ENCODE assay signal across 8 cellular contexts in the genomic region with DNA sequence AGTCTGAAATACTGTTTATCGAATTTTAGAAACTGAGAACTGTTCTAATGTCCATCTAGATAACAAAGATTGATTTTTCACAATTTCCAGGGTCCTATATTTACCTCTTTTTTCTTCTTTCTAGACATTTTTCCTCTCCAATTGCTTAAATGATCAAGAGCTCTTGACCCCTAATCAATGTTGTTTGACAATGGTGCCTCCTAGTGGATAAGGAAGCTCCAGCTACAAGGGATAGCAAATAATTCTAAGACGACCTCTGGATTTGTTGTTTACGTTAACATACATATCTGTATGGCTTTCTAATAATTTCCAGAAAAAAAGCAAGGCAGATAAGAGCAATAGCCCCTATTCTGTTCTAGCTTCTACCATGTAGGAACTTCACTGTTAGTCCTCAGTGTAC. TPM values are rescaled to one million over a fixed set of nuclear protein-coding genes. Genes with fewer than 3 reads are reported as not detected.
DNase-seq lines count a peak whose midpoint lies in the region; ATAC-seq, FAIRE-seq and TF ChIP-seq lines count a peak whose summit lies in the region.

No MANE protein-coding gene starts in this region.

- ATAC-seq in A549 (peak in 1 of 2 experiments; percentile 30; a peak in 1 of 6 replicates), GM21447 (IDR thresholded peaks at IDR 0.05; ENCODE audit: unreplicated experiment) (no peak), GM21576 (IDR thresholded peaks at IDR 0.05; ENCODE audit: unreplicated experiment) (no peak)

- peak in 1 of 2 experiments; percentile 31 for DNase-seq in A549 (ENCODE audit: low read depth in 1 of 2, low spot score in 1 of 2)
- DNase-seq in SKM-1 treated with dmso at 0.1 percent for 144 hours (lab: John Stamatoyannopoulos, UW; ENCODE audit: unreplicated experiment), result peak; percentile 3
- DNase-seq in glutamatergic neuron, result no peak
- no peak for DNase-seq in OCI-M2 (lab: John Stamatoyannopoulos, UW; ENCODE audit: unreplicated experiment)
- DNase-seq in NCI-H226, result no peak

- no peak overlapping the region for H3K27ac ChIP-seq in A549

- no peak overlapping the region for H3K4me3 ChIP-seq in A549

- TF ChIP-seq RAD21 in A549 (conservative IDR thresholded peaks at IDR 0.05 in 1 of 2, IDR thresholded peaks at IDR 0.05 in 1 of 2), result peak; percentile 51 to 58

- H3K9me3 ChIP-seq in A549, result no peaks in the 10 kb centered on the region

- 67% methylated on average over 3 of the region's 3 CpGs for WGBS in A549 (ENCODE audit: missing lambda C conversion rate)

- no peak overlapping the region for H3K4me3 Mint-ChIP-seq in glutamatergic neuron (ENCODE audit: unreplicated experiment)

- POLR2A ChIA-PET in A549 (lab: Yijun Ruan, JAX), result no interaction called here

- TF ChIP-seq CTCF in A549 (IDR thresholded peaks at IDR 0.05), result peak; percentile 34; the same call in 2 of the 3 replicates
- TF ChIP-seq CTCF in GM12874 (IDR thresholded peaks at IDR 0.05; ENCODE audit: insufficient read depth, low read depth, low read length), result peak; percentile 27; the same call in 1 of the 2 replicates
- peak; percentile 49 for TF ChIP-seq CTCF in glutamatergic neuron (IDR thresholded peaks at IDR 0.05; ENCODE audit: partially characterized antibody, unreplicated experiment)

- TF ChIP-seq POLR2A in A549 (IDR thresholded peaks at IDR 0.05; ENCODE audit: low read length), result no peak

- H3K4me1 ChIP-seq in A549, result peaks cover 12% of the 10 kb centered on the region

- H3K4me1 Mint-ChIP-seq in glutamatergic neuron (ENCODE audit: low read depth, unreplicated experiment), result no peaks in the 10 kb centered on the region

- TF ChIP-seq EP300 in A549 (IDR thresholded peaks at IDR 0.05), result no peak

- peaks cover 2% of the 10 kb centered on the region for H3K9me3 Mint-ChIP-seq in glutamatergic neuron (ENCODE audit: unreplicated experiment)

- no peak overlapping the region for H3K27ac Mint-ChIP-seq in glutamatergic neuron (ENCODE audit: unreplicated experiment)

- peak; percentile 51 for FAIRE-seq in A549 (lab: Jason Lieb, UNC)

- CTCF ChIA-PET in A549 (lab: Yijun Ruan, JAX), result interaction anchor here (1.2 to 1.5 kb wide), 4 partner anchors 21 to 955 kb away, joined by 3 to 5 read pairs (median 3); no protein-coding TSS in a partner anchor

- no peaks in the 10 kb centered on the region for H3K36me3 Mint-ChIP-seq in glutamatergic neuron (ENCODE audit: unreplicated experiment)

- peaks cover 2% of the 10 kb centered on the region for H3K27me3 Mint-ChIP-seq in glutamatergic neuron (ENCODE audit: unreplicated experiment)

- no peak overlapping the region for H3K4me2 ChIP-seq in A549

TF ChIP-seq in A549, 52 proteins besides CTCF, POLR2A, EP300 and RAD21:
- TF ChIP-seq, protein P1, sequence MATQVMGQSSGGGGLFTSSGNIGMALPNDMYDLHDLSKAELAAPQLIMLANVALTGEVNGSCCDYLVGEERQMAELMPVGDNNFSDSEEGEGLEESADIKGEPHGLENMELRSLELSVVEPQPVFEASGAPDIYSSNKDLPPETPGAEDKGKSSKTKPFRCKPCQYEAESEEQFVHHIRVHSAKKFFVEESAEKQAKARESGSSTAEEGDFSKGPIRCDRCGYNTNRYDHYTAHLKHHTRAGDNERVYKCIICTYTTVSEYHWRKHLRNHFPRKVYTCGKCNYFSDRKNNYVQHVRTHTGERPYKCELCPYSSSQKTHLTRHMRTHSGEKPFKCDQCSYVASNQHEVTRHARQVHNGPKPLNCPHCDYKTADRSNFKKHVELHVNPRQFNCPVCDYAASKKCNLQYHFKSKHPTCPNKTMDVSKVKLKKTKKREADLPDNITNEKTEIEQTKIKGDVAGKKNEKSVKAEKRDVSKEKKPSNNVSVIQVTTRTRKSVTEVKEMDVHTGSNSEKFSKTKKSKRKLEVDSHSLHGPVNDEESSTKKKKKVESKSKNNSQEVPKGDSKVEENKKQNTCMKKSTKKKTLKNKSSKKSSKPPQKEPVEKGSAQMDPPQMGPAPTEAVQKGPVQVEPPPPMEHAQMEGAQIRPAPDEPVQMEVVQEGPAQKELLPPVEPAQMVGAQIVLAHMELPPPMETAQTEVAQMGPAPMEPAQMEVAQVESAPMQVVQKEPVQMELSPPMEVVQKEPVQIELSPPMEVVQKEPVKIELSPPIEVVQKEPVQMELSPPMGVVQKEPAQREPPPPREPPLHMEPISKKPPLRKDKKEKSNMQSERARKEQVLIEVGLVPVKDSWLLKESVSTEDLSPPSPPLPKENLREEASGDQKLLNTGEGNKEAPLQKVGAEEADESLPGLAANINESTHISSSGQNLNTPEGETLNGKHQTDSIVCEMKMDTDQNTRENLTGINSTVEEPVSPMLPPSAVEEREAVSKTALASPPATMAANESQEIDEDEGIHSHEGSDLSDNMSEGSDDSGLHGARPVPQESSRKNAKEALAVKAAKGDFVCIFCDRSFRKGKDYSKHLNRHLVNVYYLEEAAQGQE (IDR thresholded peaks at IDR 0.05), result no peak
- TF ChIP-seq JUNB (IDR thresholded peaks at IDR 0.05) (no peak), SMC3 (IDR thresholded peaks at IDR 0.05) (peak; percentile 38; the same call in 1 of the 3 replicates), EHF (CRISPR knock-in tag; IDR thresholded peaks at IDR 0.05) (no peak), NFE2L2 (conservative IDR thresholded peaks at IDR 0.05; ENCODE audit: low read length) (no peak), CEBPB (IDR thresholded peaks at IDR 0.05) (no peak), RCOR1 (IDR thresholded peaks at IDR 0.05; ENCODE audit: low read depth, low read length) (no peak)
- TF ChIP-seq, protein P2, sequence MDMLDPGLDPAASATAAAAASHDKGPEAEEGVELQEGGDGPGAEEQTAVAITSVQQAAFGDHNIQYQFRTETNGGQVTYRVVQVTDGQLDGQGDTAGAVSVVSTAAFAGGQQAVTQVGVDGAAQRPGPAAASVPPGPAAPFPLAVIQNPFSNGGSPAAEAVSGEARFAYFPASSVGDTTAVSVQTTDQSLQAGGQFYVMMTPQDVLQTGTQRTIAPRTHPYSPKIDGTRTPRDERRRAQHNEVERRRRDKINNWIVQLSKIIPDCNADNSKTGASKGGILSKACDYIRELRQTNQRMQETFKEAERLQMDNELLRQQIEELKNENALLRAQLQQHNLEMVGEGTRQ (IDR thresholded peaks at IDR 0.05), result no peak

RNA-seq across cellular contexts. Expression of a gene that starts 35.8 kb away (rescaled TPM):
- polyA plus RNA-seq in A549 (2011; rRNA removed) (not detected in 2 replicates), A549 (2017; fragmentation: RNase III; extraction: RNeasy Plus Mini Kit Qiagen cat#74134 plus additional on column Dnase treatment) (not detected in 3 replicates)
- polyA plus RNA-seq in A549 (2012; cell fraction: cytosol; rRNA removed), result not detected in 2 replicates
- polyA plus RNA-seq in A549 (2012; cell fraction: nucleus; rRNA removed), result not detected in 2 replicates
- polyA minus RNA-seq in A549 (2011; rRNA and poly(A)+ RNA removed), result not detected in 2 replicates
- not detected for total RNA-seq in glutamatergic neuron (ENCODE audit: unreplicated experiment)
